In genomic region chr4:119525005-119525749, GRCh38 we compare ENCODE assay signal across 1 cellular context.
TF ChIP-seq lines count a peak whose summit lies in the region.

No MANE protein-coding gene starts in this region.

TF ChIP-seq in HepG2, 621 proteins besides CTCF, POLR2A, EP300 and RAD21 (continued from another document and continues in another):
- TF ChIP-seq ETV6 (CRISPR knock-in tag; conservative IDR thresholded peaks at IDR 0.05) (no peak), ZBTB42 (CRISPR knock-in tag; IDR thresholded peaks at IDR 0.05) (no peak), ZBTB8A (CRISPR knock-in tag; IDR thresholded peaks at IDR 0.05; ENCODE audit: borderline replicate concordance, low read depth) (no peak), NR0B2 (CRISPR knock-in tag; IDR thresholded peaks at IDR 0.05) (no peak), MIER2 (CRISPR knock-in tag; IDR thresholded peaks at IDR 0.05) (no peak), HINFP (CRISPR knock-in tag; IDR thresholded peaks at IDR 0.05; ENCODE audit: low read depth) (no peak), PAX8 (CRISPR knock-in tag; IDR thresholded peaks at IDR 0.05; ENCODE audit: borderline replicate concordance) (no peak), FOXK1 (CRISPR knock-in tag; IDR thresholded peaks at IDR 0.05; ENCODE audit: borderline replicate concordance, low read depth) (peak; percentile 72; the same call in 1 of the 2 replicates), PAWR (CRISPR knock-in tag; IDR thresholded peaks at IDR 0.05; ENCODE audit: borderline replicate concordance) (no peak), NKX3-1 (CRISPR knock-in tag; IDR thresholded peaks at IDR 0.05) (no peak), ZNF768 (CRISPR knock-in tag; IDR thresholded peaks at IDR 0.05) (no peak), SIN3B (IDR thresholded peaks at IDR 0.05; ENCODE audit: low read length) (no peak), TOPORS (CRISPR knock-in tag; IDR thresholded peaks at IDR 0.05) (no peak), CHCHD3 (CRISPR knock-in tag; IDR thresholded peaks at IDR 0.05) (no peak), RORA (CRISPR knock-in tag; IDR thresholded peaks at IDR 0.05) (no peak), PHF8 (CRISPR knock-in tag; IDR thresholded peaks at IDR 0.05) (no peak), CREB1 (IDR thresholded peaks at IDR 0.05) (no peak), CREB1 (CRISPR knock-in tag; IDR thresholded peaks at IDR 0.05) (no peak), ZNF619 (CRISPR knock-in tag; IDR thresholded peaks at IDR 0.05) (no peak), MTA1 (CRISPR knock-in tag; IDR thresholded peaks at IDR 0.05; ENCODE audit: borderline replicate concordance) (no peak), ZFYVE20 (CRISPR knock-in tag; IDR thresholded peaks at IDR 0.05; ENCODE audit: borderline replicate concordance, low read depth) (no peak), KLF11 (CRISPR knock-in tag; IDR thresholded peaks at IDR 0.05) (no peak), ZBTB2 (CRISPR knock-in tag; IDR thresholded peaks at IDR 0.05; ENCODE audit: low read depth) (no peak), CC2D1A (CRISPR knock-in tag; IDR thresholded peaks at IDR 0.05) (peak; percentile 39; the same call in 1 of the 2 replicates), ZNF263 (CRISPR knock-in tag; IDR thresholded peaks at IDR 0.05) (no peak), TOE1 (CRISPR knock-in tag; IDR thresholded peaks at IDR 0.05) (no peak), ZNF224 (CRISPR knock-in tag; IDR thresholded peaks at IDR 0.05) (no peak), RXRA (CRISPR knock-in tag; IDR thresholded peaks at IDR 0.05) (no peak), HOMEZ (CRISPR knock-in tag; IDR thresholded peaks at IDR 0.05; ENCODE audit: low read depth) (peak; percentile 86), ZNF235 (CRISPR knock-in tag; IDR thresholded peaks at IDR 0.05; ENCODE audit: borderline replicate concordance) (no peak), ZNF225 (CRISPR knock-in tag; IDR thresholded peaks at IDR 0.05) (no peak), CREM (IDR thresholded peaks at IDR 0.05) (peak; percentile 36; the same call in 1 of the 2 replicates), CREM (CRISPR knock-in tag; IDR thresholded peaks at IDR 0.05) (no peak), ZBTB1 (CRISPR knock-in tag; IDR thresholded peaks at IDR 0.05; ENCODE audit: borderline replicate concordance) (no peak), ZNF710 (CRISPR knock-in tag; IDR thresholded peaks at IDR 0.05; ENCODE audit: borderline replicate concordance) (no peak)
- TF ChIP-seq, protein P1, sequence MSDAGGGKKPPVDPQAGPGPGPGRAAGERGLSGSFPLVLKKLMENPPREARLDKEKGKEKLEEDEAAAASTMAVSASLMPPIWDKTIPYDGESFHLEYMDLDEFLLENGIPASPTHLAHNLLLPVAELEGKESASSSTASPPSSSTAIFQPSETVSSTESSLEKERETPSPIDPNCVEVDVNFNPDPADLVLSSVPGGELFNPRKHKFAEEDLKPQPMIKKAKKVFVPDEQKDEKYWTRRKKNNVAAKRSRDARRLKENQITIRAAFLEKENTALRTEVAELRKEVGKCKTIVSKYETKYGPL (CRISPR knock-in tag; IDR thresholded peaks at IDR 0.05): no peak
- TF ChIP-seq, protein P2, sequence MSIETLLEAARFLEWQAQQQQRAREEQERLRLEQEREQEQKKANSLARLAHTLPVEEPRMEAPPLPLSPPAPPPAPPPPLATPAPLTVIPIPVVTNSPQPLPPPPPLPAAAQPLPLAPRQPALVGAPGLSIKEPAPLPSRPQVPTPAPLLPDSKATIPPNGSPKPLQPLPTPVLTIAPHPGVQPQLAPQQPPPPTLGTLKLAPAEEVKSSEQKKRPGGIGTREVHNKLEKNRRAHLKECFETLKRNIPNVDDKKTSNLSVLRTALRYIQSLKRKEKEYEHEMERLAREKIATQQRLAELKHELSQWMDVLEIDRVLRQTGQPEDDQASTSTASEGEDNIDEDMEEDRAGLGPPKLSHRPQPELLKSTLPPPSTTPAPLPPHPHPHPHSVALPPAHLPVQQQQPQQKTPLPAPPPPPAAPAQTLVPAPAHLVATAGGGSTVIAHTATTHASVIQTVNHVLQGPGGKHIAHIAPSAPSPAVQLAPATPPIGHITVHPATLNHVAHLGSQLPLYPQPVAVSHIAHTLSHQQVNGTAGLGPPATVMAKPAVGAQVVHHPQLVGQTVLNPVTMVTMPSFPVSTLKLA (IDR thresholded peaks at IDR 0.05): no peak
- TF ChIP-seq, protein P3, sequence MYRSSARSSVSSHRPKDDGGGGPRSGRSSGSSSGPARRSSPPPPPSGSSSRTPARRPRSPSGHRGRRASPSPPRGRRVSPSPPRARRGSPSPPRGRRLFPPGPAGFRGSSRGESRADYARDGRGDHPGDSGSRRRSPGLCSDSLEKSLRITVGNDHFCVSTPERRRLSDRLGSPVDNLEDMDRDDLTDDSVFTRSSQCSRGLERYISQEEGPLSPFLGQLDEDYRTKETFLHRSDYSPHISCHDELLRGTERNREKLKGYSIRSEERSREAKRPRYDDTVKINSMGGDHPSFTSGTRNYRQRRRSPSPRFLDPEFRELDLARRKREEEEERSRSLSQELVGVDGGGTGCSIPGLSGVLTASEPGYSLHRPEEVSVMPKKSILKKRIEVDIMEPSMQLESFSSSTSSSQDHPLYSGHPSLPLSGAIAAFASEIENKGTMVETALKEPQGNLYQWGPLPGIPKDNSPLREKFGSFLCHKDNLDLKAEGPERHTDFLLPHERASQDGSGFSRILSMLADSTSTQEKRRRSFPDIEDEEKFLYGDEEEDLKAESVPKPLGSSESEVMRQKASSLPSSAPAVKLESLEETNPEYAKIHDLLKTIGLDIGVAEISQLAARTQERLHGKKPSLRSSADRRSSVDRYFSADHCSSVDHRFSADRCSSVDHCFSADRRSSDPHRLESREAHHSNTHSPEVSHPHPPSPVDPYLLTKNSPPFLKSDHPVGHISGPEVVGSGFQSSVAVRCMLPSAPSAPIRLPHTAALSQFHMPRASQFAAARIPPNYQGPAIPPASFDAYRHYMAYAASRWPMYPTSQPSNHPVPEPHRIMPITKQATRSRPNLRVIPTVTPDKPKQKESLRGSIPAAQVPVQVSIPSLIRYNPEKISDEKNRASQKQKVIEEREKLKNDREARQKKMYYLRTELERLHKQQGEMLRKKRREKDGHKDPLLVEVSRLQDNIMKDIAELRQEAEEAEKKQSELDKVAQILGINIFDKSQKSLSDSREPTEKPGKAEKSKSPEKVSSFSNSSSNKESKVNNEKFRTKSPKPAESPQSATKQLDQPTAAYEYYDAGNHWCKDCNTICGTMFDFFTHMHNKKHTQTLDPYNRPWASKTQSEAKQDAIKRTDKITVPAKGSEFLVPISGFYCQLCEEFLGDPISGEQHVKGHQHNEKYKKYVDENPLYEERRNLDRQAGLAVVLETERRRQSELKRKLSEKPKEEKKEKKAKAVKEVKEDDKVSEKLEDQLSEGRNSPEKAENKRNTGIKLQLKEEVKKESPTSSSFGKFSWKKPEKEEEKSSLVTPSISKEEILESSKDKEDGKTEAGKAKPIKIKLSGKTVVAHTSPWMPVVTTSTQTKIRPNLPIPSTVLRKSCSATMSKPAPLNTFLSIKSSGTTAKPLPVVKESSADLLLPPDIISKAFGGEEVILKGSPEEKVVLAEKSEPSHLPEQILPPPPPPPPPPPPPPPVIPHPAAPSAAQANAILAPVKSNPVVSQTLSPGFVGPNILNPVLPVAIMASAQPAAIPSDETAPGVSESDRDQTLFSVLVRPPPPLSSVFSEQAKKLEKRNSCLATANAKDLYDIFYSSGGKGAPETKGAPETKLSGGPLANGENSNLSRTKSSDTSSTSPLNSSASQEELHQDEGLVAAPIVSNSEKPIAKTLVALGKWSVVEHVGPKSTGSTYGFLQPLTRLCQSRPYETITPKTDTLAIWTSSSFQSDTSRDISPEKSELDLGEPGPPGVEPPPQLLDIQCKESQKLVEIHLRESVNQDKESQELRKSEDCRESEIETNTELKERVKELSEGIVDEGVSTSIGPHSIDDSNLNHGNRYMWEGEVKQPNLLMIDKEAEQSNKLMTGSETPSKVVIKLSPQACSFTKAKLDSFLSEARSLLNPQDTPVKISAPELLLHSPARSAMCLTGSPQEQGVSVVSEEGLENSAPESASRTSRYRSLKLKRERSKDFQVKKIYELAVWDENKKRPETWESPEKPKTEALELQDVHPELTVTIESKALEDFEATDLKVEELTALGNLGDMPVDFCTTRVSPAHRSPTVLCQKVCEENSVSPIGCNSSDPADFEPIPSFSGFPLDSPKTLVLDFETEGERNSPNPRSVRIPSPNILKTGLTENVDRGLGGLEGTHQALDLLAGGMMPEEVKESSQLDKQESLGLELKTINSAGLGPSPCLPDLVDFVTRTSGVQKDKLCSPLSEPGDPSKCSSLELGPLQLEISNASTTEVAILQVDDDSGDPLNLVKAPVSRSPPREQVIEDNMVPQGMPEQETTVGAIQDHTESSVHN (CRISPR knock-in tag; IDR thresholded peaks at IDR 0.05): no peak
